ENCODE assay signal across 1 cellular context in genomic region chr10:93334901-93335312, GRCh38.
A peak's percentile ranks its signal among the peaks of the same experiment; 100 is the strongest.
TF ChIP-seq lines count a peak whose summit lies in the region.

No MANE protein-coding gene starts in this region.

TF ChIP-seq in HEK293, 187 proteins besides CTCF, POLR2A, EP300 and RAD21 (continued from another document):
- TF ChIP-seq ZSCAN18 (tag by site-specific recombination; IDR thresholded peaks at IDR 0.05): no peak
- TF ChIP-seq ZNF449 (tag by site-specific recombination; IDR thresholded peaks at IDR 0.05): no peak
- no peak for TF ChIP-seq ZNF2 (tag by site-specific recombination; IDR thresholded peaks at IDR 0.05)
- TF ChIP-seq ZBTB17 (tag by site-specific recombination; IDR thresholded peaks at IDR 0.05): peak; percentile 84
- peak; percentile 18; the same call in 1 of the 2 replicates for TF ChIP-seq GLIS1 (tag by site-specific recombination; IDR thresholded peaks at IDR 0.05)
- no peak for TF ChIP-seq ZBTB7A (tag by site-specific recombination; IDR thresholded peaks at IDR 0.05; ENCODE audit: low read depth)
- no peak for TF ChIP-seq KLF8 (tag by site-specific recombination; IDR thresholded peaks at IDR 0.05)
- TF ChIP-seq ZNF549 (tag by site-specific recombination; IDR thresholded peaks at IDR 0.05): no peak
- peak; percentile 37; the same call in 1 of the 2 replicates for TF ChIP-seq PRDM1 (tag by site-specific recombination; IDR thresholded peaks at IDR 0.05)
- TF ChIP-seq ZNF239 (tag by site-specific recombination; IDR thresholded peaks at IDR 0.05): no peak
- TF ChIP-seq PATZ1 (tag by site-specific recombination; IDR thresholded peaks at IDR 0.05): no peak
- no peak for TF ChIP-seq ZBTB49 (tag by site-specific recombination; IDR thresholded peaks at IDR 0.05; ENCODE audit: low read depth)
- TF ChIP-seq ZNF830 (tag by site-specific recombination; IDR thresholded peaks at IDR 0.05; ENCODE audit: low read depth): no peak
- TF ChIP-seq ZNF146 (tag by site-specific recombination; IDR thresholded peaks at IDR 0.05): no peak
- TF ChIP-seq ZNF626 (tag by site-specific recombination; IDR thresholded peaks at IDR 0.05): no peak
- TF ChIP-seq SP7 (tag by site-specific recombination; IDR thresholded peaks at IDR 0.05): 0 out of 2 replicates have a peak, but pooled peaks have one; percentile 42
- peak; percentile 64 for TF ChIP-seq SCRT2 (tag by site-specific recombination; IDR thresholded peaks at IDR 0.05)
- no peak for TF ChIP-seq ZNF555 (tag by site-specific recombination; conservative IDR thresholded peaks at IDR 0.05)
- TF ChIP-seq GFI1B (tag by site-specific recombination; IDR thresholded peaks at IDR 0.05): no peak
- no peak for TF ChIP-seq ZNF174 (tag by site-specific recombination; IDR thresholded peaks at IDR 0.05)
- no peak for TF ChIP-seq ZFP69B (tag by site-specific recombination; IDR thresholded peaks at IDR 0.05)
- TF ChIP-seq ZSCAN23 (tag by site-specific recombination; IDR thresholded peaks at IDR 0.05): no peak
- no peak for TF ChIP-seq ZBTB21 (tag by site-specific recombination; IDR thresholded peaks at IDR 0.05)
- TF ChIP-seq ZSCAN16 (tag by site-specific recombination; IDR thresholded peaks at IDR 0.05): no peak
- TF ChIP-seq ZNF501 (tag by site-specific recombination; IDR thresholded peaks at IDR 0.05): no peak
- no peak for TF ChIP-seq MYNN (tag by site-specific recombination; IDR thresholded peaks at IDR 0.05; ENCODE audit: borderline replicate concordance)
- no peak for TF ChIP-seq PBX3 (CRISPR knock-in tag; IDR thresholded peaks at IDR 0.05)
- TF ChIP-seq ZBTB10 (tag by site-specific recombination; IDR thresholded peaks at IDR 0.05): no peak
- TF ChIP-seq SALL2 (tag by site-specific recombination; IDR thresholded peaks at IDR 0.05; ENCODE audit: borderline replicate concordance): no peak
- no peak for TF ChIP-seq ZNF707 (tag by site-specific recombination; IDR thresholded peaks at IDR 0.05)
- TF ChIP-seq ZNF558 (tag by site-specific recombination; IDR thresholded peaks at IDR 0.05): no peak
- TF ChIP-seq ZNF274 (IDR thresholded peaks at IDR 0.05; ENCODE audit: low read length): no peak
- TF ChIP-seq ZNF274 (tag by site-specific recombination; IDR thresholded peaks at IDR 0.05; ENCODE audit: borderline replicate concordance): no peak
- no peak for TF ChIP-seq REST (tag by site-specific recombination; IDR thresholded peaks at IDR 0.05)
- TF ChIP-seq KLF16 (tag by site-specific recombination; IDR thresholded peaks at IDR 0.05): no peak
- no peak for TF ChIP-seq ZNF423 (tag by site-specific recombination; IDR thresholded peaks at IDR 0.05)
- TF ChIP-seq ZNF19 (tag by site-specific recombination; IDR thresholded peaks at IDR 0.05; ENCODE audit: low read depth): no peak
- no peak for TF ChIP-seq ZNF48 (tag by site-specific recombination; IDR thresholded peaks at IDR 0.05)
- TF ChIP-seq ZNF138 (tag by site-specific recombination; IDR thresholded peaks at IDR 0.05; ENCODE audit: borderline replicate concordance): no peak
